8 cellular contexts compared by ENCODE assay signal in genomic region chr10:14587540-14588083, GRCh38.
A peak's percentile ranks its signal among the peaks of the same experiment; 100 is the strongest.
DNase-seq lines count a peak whose midpoint lies in the region; ATAC-seq and TF ChIP-seq lines count a peak whose summit lies in the region.

No MANE protein-coding gene starts in this region.

- H3K27me3 ChIP-seq in mesenchymal stem cell (ENCODE audit: control insufficient read depth in 1 of 2, insufficient read depth in 1 of 2, low read length in 2 of 2), result no peaks in the 10 kb centered on the region
- H3K27me3 ChIP-seq in upper lobe of right lung, result no peaks in the 10 kb centered on the region
- H3K27me3 ChIP-seq in uterus, result no peaks in the 10 kb centered on the region

- peak overlapping the region; percentile 67 to 78 for H3K4ac ChIP-seq in mesenchymal stem cell (ENCODE audit: low read depth in 1 of 2, low read length in 2 of 2)

- no peak overlapping the region for H3K4me3 ChIP-seq in mesenchymal stem cell (ENCODE audit: insufficient read depth in 1 of 2, low read depth in 1 of 2, low read length in 2 of 2)
- H3K4me3 ChIP-seq in upper lobe of right lung, result no peak overlapping the region
- no peak overlapping the region for H3K4me3 ChIP-seq in uterus

- H3K27ac Mint-ChIP-seq in activated naive CD4-positive, alpha-beta T cell treated with anti-CD3 and anti-CD28 coated beads, Interleukin-2, amount 50 U/mL, for 24 hours, result peak overlapping the region; percentile 98
- peak overlapping the region; percentile 95 for H3K27ac Mint-ChIP-seq in activated T-helper 17 cell treated with anti-CD3 and anti-CD28 coated beads, Interleukin-2, amount 50 U/mL, for 72 hours

- H2BK5ac ChIP-seq in mesenchymal stem cell (ENCODE audit: low read depth, low read length, poor library complexity, severe bottlenecking), result no peak overlapping the region

- H3K9me3 ChIP-seq in mesenchymal stem cell (ENCODE audit: control insufficient read depth, low read length), result no peaks in the 10 kb centered on the region
- H3K9me3 ChIP-seq in upper lobe of right lung, result no peaks in the 10 kb centered on the region
- H3K9me3 ChIP-seq in uterus, result no peaks in the 10 kb centered on the region

- H2AK5ac ChIP-seq in mesenchymal stem cell (ENCODE audit: low read length, severe bottlenecking), result peak overlapping the region; percentile 78

- peak overlapping the region in 1 of 2 experiments; percentile 38 for H2BK12ac ChIP-seq in mesenchymal stem cell (ENCODE audit: low read length in 2 of 2)

- H3K36me3 ChIP-seq in mesenchymal stem cell (ENCODE audit: control insufficient read depth in 1 of 2, insufficient read depth in 2 of 2, low read depth in 1 of 2, low read length in 2 of 2) (peaks cover 0 to under 1% of the 10 kb centered on the region in 2 experiments), upper lobe of right lung (peaks cover 1% of the 10 kb centered on the region), uterus (no peaks in the 10 kb centered on the region)

- no peaks in the 10 kb centered on the region for H3K9me3 Mint-ChIP-seq in activated naive CD4-positive, alpha-beta T cell treated with anti-CD3 and anti-CD28 coated beads, Interleukin-2, amount 50 U/mL, for 24 hours
- no peaks in the 10 kb centered on the region for H3K9me3 Mint-ChIP-seq in activated T-helper 17 cell treated with anti-CD3 and anti-CD28 coated beads, Interleukin-2, amount 50 U/mL, for 72 hours

- H3K4me3 Mint-ChIP-seq in activated naive CD4-positive, alpha-beta T cell treated with anti-CD3 and anti-CD28 coated beads, Interleukin-2, amount 50 U/mL, for 24 hours, result peak overlapping the region; percentile 76
- H3K4me3 Mint-ChIP-seq in activated T-helper 17 cell treated with anti-CD3 and anti-CD28 coated beads, Interleukin-2, amount 50 U/mL, for 72 hours, result peak overlapping the region; percentile 84

- ATAC-seq in activated T-helper 17 cell treated with anti-CD3 and anti-CD28 coated beads, Interleukin-2, amount 50 U/mL, for 72 hours (replicated peaks), result peak; percentile 7
- no peak for ATAC-seq in upper lobe of right lung
- no peak for ATAC-seq in GM21786 (IDR thresholded peaks at IDR 0.05; ENCODE audit: unreplicated experiment)

- H3K27ac ChIP-seq in mesenchymal stem cell (ENCODE audit: low read length, poor library complexity, severe bottlenecking), result peak overlapping the region; percentile 23
- peak overlapping the region; percentile 55 for H3K27ac ChIP-seq in upper lobe of right lung
- peak overlapping the region in 1 of 2 donors; percentile 3 for H3K27ac ChIP-seq in uterus

- H3K4me1 ChIP-seq in mesenchymal stem cell (ENCODE audit: control insufficient read depth, insufficient read depth, low read depth, low read length) (peaks cover 15% of the 10 kb centered on the region), upper lobe of right lung (peaks cover 37% of the 10 kb centered on the region), uterus (no peaks in the 10 kb centered on the region)

- H3K4me1 Mint-ChIP-seq in activated naive CD4-positive, alpha-beta T cell treated with anti-CD3 and anti-CD28 coated beads, Interleukin-2, amount 50 U/mL, for 24 hours, result peaks cover 99% of the 10 kb centered on the region
- peaks cover 64% of the 10 kb centered on the region for H3K4me1 Mint-ChIP-seq in activated T-helper 17 cell treated with anti-CD3 and anti-CD28 coated beads, Interleukin-2, amount 50 U/mL, for 72 hours

- no peak for TF ChIP-seq POLR2A in uterus (IDR thresholded peaks at IDR 0.05)

- no peaks in the 10 kb centered on the region for H3K27me3 Mint-ChIP-seq in activated naive CD4-positive, alpha-beta T cell treated with anti-CD3 and anti-CD28 coated beads, Interleukin-2, amount 50 U/mL, for 24 hours
- H3K27me3 Mint-ChIP-seq in activated T-helper 17 cell treated with anti-CD3 and anti-CD28 coated beads, Interleukin-2, amount 50 U/mL, for 72 hours, result no peaks in the 10 kb centered on the region

- intact Hi-C loops in upper lobe of right lung (cut with DNase I) (no loop called here), uterus (cut with DNase I; ENCODE audit: low total_unique reads) (no loop called here)

- H3K14ac ChIP-seq in mesenchymal stem cell (ENCODE audit: low read length in 2 of 2), result no peak overlapping the region

- H3K23ac ChIP-seq in mesenchymal stem cell (ENCODE audit: low read length in 2 of 2), result peak overlapping the region in 1 of 2 experiments; percentile 31

- peak overlapping the region; percentile 80 for H2BK120ac ChIP-seq in mesenchymal stem cell (ENCODE audit: low read depth, low read length)

- 40% methylated on average over 6 of the region's 6 CpGs for whole genome bisulfite sequencing in mesenchymal stem cell

- H2BK15ac ChIP-seq in mesenchymal stem cell (ENCODE audit: low read depth, poor library complexity, severe bottlenecking), result peak overlapping the region; percentile 13

- no peak overlapping the region for H4K8ac ChIP-seq in mesenchymal stem cell (ENCODE audit: low read length)

- H3K18ac ChIP-seq in mesenchymal stem cell (ENCODE audit: low read depth in 1 of 2, low read length in 2 of 2), result peak overlapping the region; percentile 38 to 91

- H3K4me2 ChIP-seq in mesenchymal stem cell (ENCODE audit: low read length, poor library complexity, severe bottlenecking), result no peak overlapping the region

- TF ChIP-seq CTCF in upper lobe of right lung (IDR thresholded peaks at IDR 0.05) (no peak), uterus (IDR thresholded peaks at IDR 0.05) (no peak)

- peaks cover 39% of the 10 kb centered on the region for H3K79me1 ChIP-seq in mesenchymal stem cell (replicated peaks; ENCODE audit: low read length, poor library complexity, severe bottlenecking)

- DNase-seq in activated naive CD4-positive, alpha-beta T cell (lab: John Stamatoyannopoulos, UW), result no peak
- DNase-seq in mesenchymal stem cell (no peak), upper lobe of right lung (no peak), NCI-H1930 (lab: John Stamatoyannopoulos, UW) (no peak), uterus (no peak)

- H3K36me3 Mint-ChIP-seq in activated naive CD4-positive, alpha-beta T cell treated with anti-CD3 and anti-CD28 coated beads, Interleukin-2, amount 50 U/mL, for 24 hours, result peaks cover 8% of the 10 kb centered on the region
- peaks cover 97% of the 10 kb centered on the region for H3K36me3 Mint-ChIP-seq in activated T-helper 17 cell treated with anti-CD3 and anti-CD28 coated beads, Interleukin-2, amount 50 U/mL, for 72 hours (ENCODE audit: low read depth)

- no peak overlapping the region for H2AFZ ChIP-seq in mesenchymal stem cell (ENCODE audit: low read depth, low read length)

- H3K9ac ChIP-seq in mesenchymal stem cell (ENCODE audit: low read length), result peak overlapping the region; percentile 31

- H4K91ac ChIP-seq in mesenchymal stem cell (ENCODE audit: low read length), result peak overlapping the region; percentile 58
